In genomic region chr15:101248274-101248673, GRCh38 we compare ENCODE assay signal across 1 cellular context.
TF ChIP-seq lines count a peak whose summit lies in the region.

No MANE protein-coding gene starts in this region.

TF ChIP-seq in HEK293, 187 proteins besides CTCF, POLR2A, EP300 and RAD21 (continued from another document):
- TF ChIP-seq, protein P1, sequence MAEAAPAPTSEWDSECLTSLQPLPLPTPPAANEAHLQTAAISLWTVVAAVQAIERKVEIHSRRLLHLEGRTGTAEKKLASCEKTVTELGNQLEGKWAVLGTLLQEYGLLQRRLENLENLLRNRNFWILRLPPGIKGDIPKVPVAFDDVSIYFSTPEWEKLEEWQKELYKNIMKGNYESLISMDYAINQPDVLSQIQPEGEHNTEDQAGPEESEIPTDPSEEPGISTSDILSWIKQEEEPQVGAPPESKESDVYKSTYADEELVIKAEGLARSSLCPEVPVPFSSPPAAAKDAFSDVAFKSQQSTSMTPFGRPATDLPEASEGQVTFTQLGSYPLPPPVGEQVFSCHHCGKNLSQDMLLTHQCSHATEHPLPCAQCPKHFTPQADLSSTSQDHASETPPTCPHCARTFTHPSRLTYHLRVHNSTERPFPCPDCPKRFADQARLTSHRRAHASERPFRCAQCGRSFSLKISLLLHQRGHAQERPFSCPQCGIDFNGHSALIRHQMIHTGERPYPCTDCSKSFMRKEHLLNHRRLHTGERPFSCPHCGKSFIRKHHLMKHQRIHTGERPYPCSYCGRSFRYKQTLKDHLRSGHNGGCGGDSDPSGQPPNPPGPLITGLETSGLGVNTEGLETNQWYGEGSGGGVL (tag by site-specific recombination; IDR thresholded peaks at IDR 0.05), result no peak
- TF ChIP-seq FEZF1 (tag by site-specific recombination; IDR thresholded peaks at IDR 0.05) (peak; percentile 42; the same call in 1 of the 2 replicates), ZNF768 (tag by site-specific recombination; IDR thresholded peaks at IDR 0.05) (no peak)
